Comparison of ENCODE assay signal across 12 cellular contexts in the genomic region with DNA sequence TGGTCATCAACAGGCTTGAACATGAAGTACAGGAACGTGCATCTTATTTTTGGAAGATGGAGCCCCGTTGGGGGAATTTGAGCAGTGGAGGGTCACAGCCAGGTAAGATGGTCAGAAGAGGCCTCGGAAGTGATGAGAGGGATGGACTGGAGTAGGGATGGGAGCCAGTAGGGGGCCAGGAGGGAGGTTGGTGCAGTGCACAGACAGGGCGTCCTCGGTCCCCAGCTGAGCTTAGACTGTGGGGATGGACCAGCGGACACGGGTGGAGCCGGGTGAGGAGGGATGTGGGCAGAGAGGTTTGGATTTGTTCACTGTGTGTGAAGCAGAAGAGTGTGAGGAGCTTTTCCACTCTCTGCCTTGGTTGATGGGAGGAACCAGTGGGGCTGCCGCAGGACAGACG. TPM values are rescaled to one million over a fixed set of nuclear protein-coding genes. Genes with fewer than 3 reads are reported as not detected.
DNase-seq lines count a peak whose midpoint lies in the region; ATAC-seq, FAIRE-seq and TF ChIP-seq lines count a peak whose summit lies in the region.
"Had no signal": no experiment of that assay in that cellular context is flagged by ENCODE, and none has a peak within 500 bp of the region (broad histone marks: within the 10 kb centered on the region; RNA-seq: fewer than 3 reads in every experiment).

No MANE protein-coding gene starts in this region.

- H3K27ac ChIP-seq in GM12878 (ENCODE audit: control insufficient read depth, insufficient read depth) (0 out of 2 replicates have a peak overlapping the region, but pooled peaks have one; percentile 13), mucosa of rectum (ENCODE audit: low read depth in 2 of 2, low read length in 2 of 2) (peak overlapping the region; percentile 82 to 87), upper lobe of left lung (peak overlapping the region; percentile 91 to 96 (median 95))
- H3K27ac ChIP-seq: ascending aorta had no signal

- DNase-seq in activated naive CD4-positive, alpha-beta T cell treated with anti-CD3 and anti-CD28 coated beads, Interleukin-2, amount 50 U/mL, for 16 hours = no peak
- DNase-seq in GM12878 (ENCODE audit: low read depth, low spot score) = no peak
- no peak for DNase-seq in upper lobe of left lung
- DNase-seq in HTR-8/SVneo (ENCODE audit: insufficient read length, low spot score) = no peak

- peak overlapping the region; percentile 9 for H3K4me3 Mint-ChIP-seq in activated naive CD4-positive, alpha-beta T cell treated with anti-CD3 and anti-CD28 coated beads, Interleukin-2, amount 50 U/mL, for 24 hours

- no peak overlapping the region for H2AFZ ChIP-seq in GM12878 (ENCODE audit: control insufficient read depth, low read depth, low read length)

- no peaks in the 10 kb centered on the region for H3K9me3 ChIP-seq in GM12878 (replicated peaks; ENCODE audit: control insufficient read depth, insufficient read depth, low read length)
- no peaks in the 10 kb centered on the region for H3K9me3 ChIP-seq in mucosa of rectum (ENCODE audit: control insufficient read depth in 2 of 2, low read length in 2 of 2)
- H3K9me3 ChIP-seq in upper lobe of left lung = no peaks in the 10 kb centered on the region
- H3K9me3 ChIP-seq: ascending aorta had no signal

- no peaks in the 10 kb centered on the region for H3K9me3 Mint-ChIP-seq in activated naive CD4-positive, alpha-beta T cell treated with anti-CD3 and anti-CD28 coated beads, Interleukin-2, amount 50 U/mL, for 24 hours

- no peaks in the 10 kb centered on the region for H3K27me3 Mint-ChIP-seq in activated naive CD4-positive, alpha-beta T cell treated with anti-CD3 and anti-CD28 coated beads, Interleukin-2, amount 50 U/mL, for 24 hours

- TF ChIP-seq RAD21 in GM12878 (IDR thresholded peaks at IDR 0.05; ENCODE audit: insufficient read depth, low read depth, low read length) = no peak

- POLR2A ChIA-PET in GM12878 (lab: Charles Lee) = no interaction called here

- H3K4me1 ChIP-seq in GM12878 (ENCODE audit: control insufficient read depth, insufficient read depth, low read length) = peaks cover 48% of the 10 kb centered on the region
- H3K4me1 ChIP-seq in mucosa of rectum (ENCODE audit: control insufficient read depth in 2 of 2, insufficient read depth in 2 of 2, low read length in 2 of 2) = peaks cover 33 to 50% of the 10 kb centered on the region in 2 donors
- H3K4me1 ChIP-seq in upper lobe of left lung = peaks cover 39 to 54% (median 53%) of the 10 kb centered on the region in 4 donors

- H3K36me3 ChIP-seq in GM12878 (ENCODE audit: control insufficient read depth in 2 of 2, insufficient read depth in 2 of 2, low read length in 1 of 2) = peaks cover 8 to 14% of the 10 kb centered on the region in 2 experiments; a peak in 3 of 4 replicates
- peaks cover 15 to 21% of the 10 kb centered on the region in 2 donors for H3K36me3 ChIP-seq in mucosa of rectum (ENCODE audit: control insufficient read depth in 2 of 2, insufficient read depth in 2 of 2, low read length in 2 of 2)
- peaks cover 1 to 30% (median 16%) of the 10 kb centered on the region in 4 donors for H3K36me3 ChIP-seq in upper lobe of left lung

- H3K9ac ChIP-seq in GM12878 (ENCODE audit: control insufficient read depth, insufficient read depth, low read length) = no peak overlapping the region
- H3K9ac ChIP-seq in mucosa of rectum (ENCODE audit: low read depth in 1 of 2, low read length in 2 of 2) = peak overlapping the region; percentile 44 to 47

- in situ Hi-C loops in GM12878 (cut with MboI) = no loop called here

- no peak for FAIRE-seq in GM12878 (lab: Jason Lieb, UNC)
- FAIRE-seq in HTR-8/SVneo (lab: Jason Lieb, UNC) = no peak
- FAIRE-seq: H54 had no signal

- peaks cover 50% of the 10 kb centered on the region for H3K4me1 Mint-ChIP-seq in activated naive CD4-positive, alpha-beta T cell treated with anti-CD3 and anti-CD28 coated beads, Interleukin-2, amount 50 U/mL, for 24 hours

- RAD21 ChIA-PET in GM12878 (lab: Charles Lee; ENCODE audit: unreplicated experiment) = no interaction called here

- TF ChIP-seq EP300 in GM12878 (IDR thresholded peaks at IDR 0.05; ENCODE audit: borderline replicate concordance in 1 of 2, control insufficient read depth in 1 of 2, low read depth in 2 of 2, low read length in 2 of 2) = no peak
- TF ChIP-seq EP300 in upper lobe of left lung (IDR thresholded peaks at IDR 0.05) = no peak

- SMC1A ChIA-PET in GM12878 (lab: Charles Lee; ENCODE audit: uncharacterized antibody, unreplicated experiment) = interaction anchor here (1.0 kb wide), 1 partner anchor 55 kb away, joined by 3 read pairs; no protein-coding TSS in a partner anchor

- H3K4me2 ChIP-seq in GM12878 (ENCODE audit: control insufficient read depth, insufficient read depth) = peak overlapping the region; percentile 47

- intact Hi-C loops in GM12878 (cut with micrococcal nuclease; ENCODE audit: unreplicated experiment) = no loop called here

- peak overlapping the region; percentile 59 for H3K27ac Mint-ChIP-seq in activated naive CD4-positive, alpha-beta T cell treated with anti-CD3 and anti-CD28 coated beads, Interleukin-2, amount 50 U/mL, for 24 hours

- WGBS in GM12878 (ENCODE audit: insufficient coverage, insufficient replicate concordance, low lambda C conversion rate, missing lambda C conversion rate) = 77% methylated on average over 10 of the region's 10 CpGs
- 69 to 80% methylated on average over 10 of the region's 10 CpGs for WGBS in upper lobe of left lung, 2 donors

- ATAC-seq in GM12878 (no peak), upper lobe of left lung (ENCODE audit: low FRiP score in 2 of 2) (no peak), HG03135 (IDR thresholded peaks at IDR 0.05; ENCODE audit: unreplicated experiment) (no peak), HG03159 (IDR thresholded peaks at IDR 0.05; ENCODE audit: unreplicated experiment) (no peak)
- ATAC-seq: Right ventricle myocardium inferior had no signal

- H3K4me3 ChIP-seq in GM12878 (no peak overlapping the region), mucosa of rectum (ENCODE audit: low read length in 2 of 2) (peak overlapping the region in 1 of 2 donors; percentile 53), upper lobe of left lung (peak overlapping the region in 2 of 4 donors; percentile 2 to 29)
- H3K4me3 ChIP-seq: ascending aorta had no signal

- BruUV-seq in GM12878 (replicated peaks; lab: Mats Ljungman, UMichigan) = no TSS peak

- CTCF ChIA-PET in GM12878 (lab: Yijun Ruan, JAX) = no interaction called here

- TF ChIP-seq CTCF in GM12878 (IDR thresholded peaks at IDR 0.05 in 2 of 3, conservative IDR thresholded peaks at IDR 0.05 in 1 of 3; ENCODE audit: control insufficient read depth in 2 of 3, extremely low read depth in 1 of 3, insufficient read depth in 1 of 3, low read depth in 3 of 3, low read length in 3 of 3) = 0 out of 6 replicates have a peak, but pooled peaks of 1 of the 3 experiments have one; percentile 4
- TF ChIP-seq CTCF in upper lobe of left lung (IDR thresholded peaks at IDR 0.05) = peak in 1 of 6 experiments; percentile 12

- no peaks in the 10 kb centered on the region for H3K27me3 ChIP-seq in GM12878 (replicated peaks in 1 of 2; ENCODE audit: control insufficient read depth in 2 of 2, insufficient read depth in 2 of 2, low read length in 1 of 2)
- no peaks in the 10 kb centered on the region for H3K27me3 ChIP-seq in mucosa of rectum (ENCODE audit: control insufficient read depth in 2 of 2, insufficient read depth in 2 of 2, low read length in 2 of 2)
- H3K27me3 ChIP-seq in upper lobe of left lung = no peaks in the 10 kb centered on the region
- H3K27me3 ChIP-seq: ascending aorta had no signal

- H3K79me2 ChIP-seq in GM12878 (ENCODE audit: control insufficient read depth, insufficient read depth, low read length) = peaks cover 6% of the 10 kb centered on the region

- no peak for TF ChIP-seq POLR2A in GM12878 (IDR thresholded peaks at IDR 0.05; ENCODE audit: low read depth, low read length)
- TF ChIP-seq POLR2A in upper lobe of left lung (IDR thresholded peaks at IDR 0.05) = no peak

- H3K36me3 Mint-ChIP-seq in activated naive CD4-positive, alpha-beta T cell treated with anti-CD3 and anti-CD28 coated beads, Interleukin-2, amount 50 U/mL, for 24 hours = peaks cover 16% of the 10 kb centered on the region

- peaks cover 12% of the 10 kb centered on the region for H4K20me1 ChIP-seq in GM12878 (ENCODE audit: control insufficient read depth, insufficient read depth)

RNA-seq across cellular contexts. Expression of a gene that starts 10.6 kb away (rescaled TPM):
- total RNA-seq in GM12878 (2013; cell fraction: nucleolus; rRNA removed) = 260 and 264 TPM in 2 replicates
- 5,407 and 5,598 TPM in 2 replicates for total RNA-seq in GM12878 (2014; rRNA removed)
- total RNA-seq in GM12878 (2014; rRNA removed; fragmentation: Illumina TruSeq; extraction: Trizol) = 2,351 TPM in 2 replicates
- 2,143 and 2,183 TPM in 2 replicates for total RNA-seq in GM12878 (2021)
- polyA plus RNA-seq in GM12878 (2011; ENCODE audit: low read depth) = 3,226 TPM
- 1,412 and 2,202 TPM in 2 replicates for polyA plus RNA-seq in GM12878 (2011; rRNA removed)
- polyA plus RNA-seq in GM12878 (2011; cell fraction: cytosol; rRNA removed) = 3,564 and 4,583 TPM in 2 replicates
- 1,587 and 1,661 TPM in 2 replicates for polyA plus RNA-seq in GM12878 (2011; cell fraction: nucleus; rRNA removed)
- polyA plus RNA-seq in GM12878 (2012) = 3,570 and 4,911 TPM in 2 replicates
- polyA plus RNA-seq in GM12878 (2014; fragmentation: Illumina TruSeq; extraction: Trizol) = 1,194 and 2,970 TPM in 2 replicates
- polyA plus RNA-seq in GM12878 (2014; fragmentation: Nextera tagmentation; extraction: Ambion mirVana) = 100 to 1,000 TPM; 629 to 815 TPM
- polyA plus RNA-seq in GM12878 (2014; rRNA removed) = 6,524 and 7,847 TPM in 2 replicates
- polyA plus RNA-seq in GM12878 (2016; fragmentation: Nextera tagmentation; extraction: Ambion mirVana) = 100 to 1,000 TPM; 890 to 896 TPM
- polyA minus RNA-seq in GM12878 (2011; rRNA and poly(A)+ RNA removed) = 301 and 1,060 TPM in 2 replicates
- 280 and 346 TPM in 2 replicates for polyA minus RNA-seq in GM12878 (2011; cell fraction: cytosol; rRNA and poly(A)+ RNA removed)
- 168 and 218 TPM in 2 replicates for polyA minus RNA-seq in GM12878 (2011; cell fraction: nucleus; rRNA and poly(A)+ RNA removed)
- total RNA-seq in upper lobe of left lung = 1,000 to 10,000 TPM in 5 of 6 donors, 100 to 1,000 TPM in 1; 985 to 1,704 (median 1,208) TPM

RNA-seq across cellular contexts. Expression of a gene that starts 11.6 kb away (rescaled TPM):
- total RNA-seq in GM12878 (2013; cell fraction: nucleolus; rRNA removed) = 2.1 and 4.6 TPM in 2 replicates
- total RNA-seq in GM12878 (2014; rRNA removed) (0.06 TPM in 1 of 2 replicates, not detected in the other), GM12878 (2014; rRNA removed; fragmentation: Illumina TruSeq; extraction: Trizol) (not detected in 2 replicates), GM12878 (2021) (0.18 and 0.29 TPM in 2 replicates), upper lobe of left lung (100 to 1,000 TPM in 1 of 6 donors, 10 to 100 TPM in 5; 43.4 to 106 (median 70.7) TPM)
- polyA plus RNA-seq in GM12878 (2011; ENCODE audit: low read depth) = 0.16 TPM
- polyA plus RNA-seq in GM12878 (2011; rRNA removed) (0.62 and 1.1 TPM in 2 replicates), GM12878 (2014; fragmentation: Illumina TruSeq; extraction: Trizol) (0.16 and 2.5 TPM in 2 replicates), GM12878 (2014; fragmentation: Nextera tagmentation; extraction: Ambion mirVana) (under 1 TPM; 0.04 to 0.31 TPM), GM12878 (2014; rRNA removed) (0.11 and 0.12 TPM in 2 replicates), GM12878 (2016; fragmentation: Nextera tagmentation; extraction: Ambion mirVana) (under 1 TPM; 0.20 to 0.32 TPM)
- 0.89 and 1.7 TPM in 2 replicates for polyA plus RNA-seq in GM12878 (2011; cell fraction: cytosol; rRNA removed)
- polyA plus RNA-seq in GM12878 (2011; cell fraction: nucleus; rRNA removed) = 4.8 and 7.0 TPM in 2 replicates
- polyA plus RNA-seq in GM12878 (2012) = 0.65 and 1.0 TPM in 2 replicates
- polyA minus RNA-seq in GM12878 (2011; rRNA and poly(A)+ RNA removed) = 0.82 and 1.1 TPM in 2 replicates
- polyA minus RNA-seq in GM12878 (2011; cell fraction: cytosol; rRNA and poly(A)+ RNA removed) = not detected in 2 replicates
- polyA minus RNA-seq in GM12878 (2011; cell fraction: nucleus; rRNA and poly(A)+ RNA removed) = 0.73 and 1.1 TPM in 2 replicates
- total RNA-seq: myocyte had no signal

RNA-seq across cellular contexts. Expression of a gene that starts 20.1 kb away (rescaled TPM):
- 7.1 and 7.7 TPM in 2 replicates for total RNA-seq in GM12878 (2013; cell fraction: nucleolus; rRNA removed)
- total RNA-seq in GM12878 (2014; rRNA removed) (20.8 and 21.2 TPM in 2 replicates), GM12878 (2014; rRNA removed; fragmentation: Illumina TruSeq; extraction: Trizol) (8.2 and 8.9 TPM in 2 replicates), GM12878 (2021) (18.9 and 22.0 TPM in 2 replicates), upper lobe of left lung (10 to 100 TPM; 43.2 to 78.4 (median 49.7) TPM)
- polyA plus RNA-seq in GM12878 (2011; ENCODE audit: low read depth) = 6.7 TPM
- polyA plus RNA-seq in GM12878 (2011; rRNA removed) (11.5 and 14.7 TPM in 2 replicates), GM12878 (2014; fragmentation: Illumina TruSeq; extraction: Trizol) (1.9 and 5.3 TPM in 2 replicates), GM12878 (2014; fragmentation: Nextera tagmentation; extraction: Ambion mirVana) (1 to 10 TPM; 1.0 to 4.2 TPM), GM12878 (2014; rRNA removed) (26.5 and 26.9 TPM in 2 replicates), GM12878 (2016; fragmentation: Nextera tagmentation; extraction: Ambion mirVana) (10 to 100 TPM; 29.8 to 35.9 TPM)
- polyA plus RNA-seq in GM12878 (2011; cell fraction: cytosol; rRNA removed) = 27.3 and 36.8 TPM in 2 replicates
- polyA plus RNA-seq in GM12878 (2011; cell fraction: nucleus; rRNA removed) = 25.0 and 25.4 TPM in 2 replicates
- 9.4 and 16.6 TPM in 2 replicates for polyA plus RNA-seq in GM12878 (2012)
- 5.9 and 15.6 TPM in 2 replicates for polyA minus RNA-seq in GM12878 (2011; rRNA and poly(A)+ RNA removed)
- polyA minus RNA-seq in GM12878 (2011; cell fraction: cytosol; rRNA and poly(A)+ RNA removed) = 5.9 and 7.0 TPM in 2 replicates
- 4.5 and 6.1 TPM in 2 replicates for polyA minus RNA-seq in GM12878 (2011; cell fraction: nucleus; rRNA and poly(A)+ RNA removed)

RNA-seq across cellular contexts. Expression of a gene that starts 21.8 kb away (rescaled TPM):
- 42.5 and 58.1 TPM in 2 replicates for total RNA-seq in GM12878 (2013; cell fraction: nucleolus; rRNA removed)
- total RNA-seq in GM12878 (2014; rRNA removed) (23.8 and 28.1 TPM in 2 replicates), GM12878 (2014; rRNA removed; fragmentation: Illumina TruSeq; extraction: Trizol) (8.0 and 8.6 TPM in 2 replicates), GM12878 (2021) (38.8 and 43.0 TPM in 2 replicates), upper lobe of left lung (100 to 1,000 TPM in 1 of 6 donors, 10 to 100 TPM in 5; 43.7 to 121 (median 75.4) TPM)
- 9.5 TPM for polyA plus RNA-seq in GM12878 (2011; ENCODE audit: low read depth)
- polyA plus RNA-seq in GM12878 (2011; rRNA removed) (3.6 and 8.5 TPM in 2 replicates), GM12878 (2014; fragmentation: Illumina TruSeq; extraction: Trizol) (8.2 and 15.7 TPM in 2 replicates), GM12878 (2014; fragmentation: Nextera tagmentation; extraction: Ambion mirVana) (1 to 10 TPM in 1 of 2 experiments, under 1 TPM in 1; 0.69 to 1.4 TPM), GM12878 (2014; rRNA removed) (27.8 and 34.4 TPM in 2 replicates), GM12878 (2016; fragmentation: Nextera tagmentation; extraction: Ambion mirVana) (10 to 100 TPM; 37.1 to 44.5 TPM)
- 11.9 and 15.4 TPM in 2 replicates for polyA plus RNA-seq in GM12878 (2011; cell fraction: cytosol; rRNA removed)
- 25.5 and 31.4 TPM in 2 replicates for polyA plus RNA-seq in GM12878 (2011; cell fraction: nucleus; rRNA removed)
- polyA plus RNA-seq in GM12878 (2012) = 27.3 and 27.9 TPM in 2 replicates
- 6.0 and 12.5 TPM in 2 replicates for polyA minus RNA-seq in GM12878 (2011; rRNA and poly(A)+ RNA removed)
- polyA minus RNA-seq in GM12878 (2011; cell fraction: cytosol; rRNA and poly(A)+ RNA removed) = 9.6 and 11.6 TPM in 2 replicates
- 8.9 and 19.6 TPM in 2 replicates for polyA minus RNA-seq in GM12878 (2011; cell fraction: nucleus; rRNA and poly(A)+ RNA removed)

RNA-seq across cellular contexts. Expression of a gene that starts 31.4 kb away (rescaled TPM):
- total RNA-seq in GM12878 (2013; cell fraction: nucleolus; rRNA removed) = 0.73 and 1.3 TPM in 2 replicates
- total RNA-seq in GM12878 (2014; rRNA removed) (0.11 TPM in 1 of 2 replicates, not detected in the other), GM12878 (2014; rRNA removed; fragmentation: Illumina TruSeq; extraction: Trizol) (not detected in 2 replicates), GM12878 (2021) (0.10 TPM in 1 of 2 replicates, not detected in the other), upper lobe of left lung (10 to 100 TPM in 3 of 6 donors, 1 to 10 TPM in 3; 4.0 to 38.3 (median 15.2) TPM)
- polyA plus RNA-seq in GM12878 (2011; ENCODE audit: low read depth) = not detected
- polyA plus RNA-seq in GM12878 (2011; rRNA removed) (1.2 and 1.7 TPM in 2 replicates), GM12878 (2014; fragmentation: Illumina TruSeq; extraction: Trizol) (0.07 TPM in 1 of 2 replicates, not detected in the other), GM12878 (2014; fragmentation: Nextera tagmentation; extraction: Ambion mirVana) (under 1 TPM; 0.04 to 0.05 TPM), GM12878 (2014; rRNA removed) (0.09 and 0.19 TPM in 2 replicates), GM12878 (2016; fragmentation: Nextera tagmentation; extraction: Ambion mirVana) (under 1 TPM in 1 of 2 experiments, not detected in 1; 0.05 TPM)
- 0.79 and 1.1 TPM in 2 replicates for polyA plus RNA-seq in GM12878 (2011; cell fraction: cytosol; rRNA removed)
- polyA plus RNA-seq in GM12878 (2011; cell fraction: nucleus; rRNA removed) = 2.2 and 5.0 TPM in 2 replicates
- 0.23 and 0.73 TPM in 2 replicates for polyA plus RNA-seq in GM12878 (2012)
- polyA minus RNA-seq in GM12878 (2011; rRNA and poly(A)+ RNA removed) = 0.46 and 0.51 TPM in 2 replicates
- polyA minus RNA-seq in GM12878 (2011; cell fraction: cytosol; rRNA and poly(A)+ RNA removed) = not detected in 2 replicates
- 0.24 and 0.38 TPM in 2 replicates for polyA minus RNA-seq in GM12878 (2011; cell fraction: nucleus; rRNA and poly(A)+ RNA removed)
- total RNA-seq: myocyte had no signal

Comparison
In these comparisons a context has a peak if more than half of its experiments do, and no peak if none do; other contexts are left out.
1. H3K27ac ChIP-seq: peak in every context shown above with its lines; median percentile 95 in upper lobe of left lung; 84 in mucosa of rectum; 13 in GM12878.
2. RNA of a gene that starts 11.6 kb away (total RNA-seq): 43.4 to 106 TPM in upper lobe of left lung; 0.06 to 4.6 TPM in GM12878; every median in the first group is over 4 times any median in the second.